In the genomic region with DNA sequence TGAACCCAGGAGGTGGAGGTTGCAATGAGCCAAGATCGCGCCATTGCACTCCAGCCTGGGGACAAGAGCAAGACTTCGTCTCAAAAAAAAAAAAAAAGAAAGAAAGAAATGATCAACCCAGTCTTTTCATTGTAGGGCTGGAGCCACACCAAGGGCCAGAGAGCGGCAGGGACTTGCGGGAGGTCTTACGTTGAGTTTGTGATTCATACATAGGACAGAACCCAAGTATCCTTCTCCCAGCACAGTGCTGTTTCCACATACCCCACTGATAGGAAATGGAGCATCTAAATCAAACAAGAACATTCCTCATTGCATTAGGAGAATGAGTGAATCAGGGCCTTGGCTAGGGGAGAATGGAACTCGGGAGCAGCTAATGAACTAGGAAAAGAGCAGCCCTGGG, we compare ENCODE assay signal across 12 cellular contexts. TPM values are rescaled to one million over a fixed set of nuclear protein-coding genes. Genes with fewer than 3 reads are reported as not detected.
DNase-seq lines count a peak whose midpoint lies in the region; ATAC-seq and TF ChIP-seq lines count a peak whose summit lies in the region.
"Had no signal": no experiment of that assay in that cellular context is flagged by ENCODE, and none has a peak within 500 bp of the region (broad histone marks: within the 10 kb centered on the region; RNA-seq: fewer than 3 reads in every experiment).

No MANE protein-coding gene starts in this region.

- peak overlapping the region; percentile 17 for H3K4me3 Mint-ChIP-seq in CD4-positive, alpha-beta T cell
- H3K4me3 Mint-ChIP-seq in nephron = peak overlapping the region in 1 of 3 experiments; percentile 77
- H3K4me3 Mint-ChIP-seq in naive thymus-derived CD4-positive, alpha-beta T cell = peak overlapping the region in 2 of 10 donors; percentile 54 to 84

- H3K79me2 ChIP-seq in OCI-LY3 (ENCODE audit: low read length) = peaks cover 69% of the 10 kb centered on the region

- H3K36me3 ChIP-seq in OCI-LY3 (replicated peaks; ENCODE audit: low read depth, low read length) = peaks cover 9% of the 10 kb centered on the region
- peaks cover 0 to 2% (median 0%) of the 10 kb centered on the region in 3 experiments for H3K36me3 ChIP-seq in naive thymus-derived CD4-positive, alpha-beta T cell (ENCODE audit: control insufficient read depth in 2 of 3, insufficient read depth in 3 of 3, low read length in 3 of 3)

- no peaks in the 10 kb centered on the region for H4K20me1 ChIP-seq in OCI-LY3 (ENCODE audit: insufficient read depth, low read length)

- DNase-seq in CD4-positive, alpha-beta T cell = no peak
- peak; percentile 48 to 60 for DNase-seq in cardiac fibroblast (ENCODE audit: low read depth in 2 of 2)
- no peak for DNase-seq in NCI-H526 (lab: John Stamatoyannopoulos, UW)
- DNase-seq in activated CD4-positive, CD25-positive, alpha-beta regulatory T cell treated with anti-CD3 and anti-CD28 coated beads, Interleukin-2, amount 50 U/mL, for 72 hours = no peak
- DNase-seq in naive thymus-derived CD4-positive, alpha-beta T cell = no peak
- no peak for DNase-seq in nucleus accumbens (lab: John Stamatoyannopoulos, UW)
- DNase-seq: COR-L47; NCI-H2029 treated with DMSO at 0.1 percent for 48 hours; stimulated activated naive CD4-positive, alpha-beta T cell treated with Interleukin-2 at 50 U/mL for 16 hours had no signal

- intact Hi-C loops in CD4-positive, alpha-beta T cell (cut with DNase I, micrococcal nuclease) = loop anchor here (5.0 to 10.0 kb wide), 2 partner anchors 128 to 670 kb away; partner anchors contain the start of gene ATOX1 (in 1 of the 2)
- intact Hi-C loops in naive thymus-derived CD4-positive, alpha-beta T cell (cut with micrococcal nuclease) = loop anchor here (5.0 to 10.0 kb wide), 5 partner anchors 302 to 1740 kb away; partner anchors contain the start of genes G3BP1 (in 1 of the 2), GRPEL2 (in 1 of the 2), SLC36A1 (in 1 of the 2) and TCOF1 (in 1 of the 2)

- POLR2A ChIA-PET in CD4-positive, alpha-beta T cell (lab: Charles Lee) = interaction anchor here (1.4 kb wide), 2 partner anchors 9 to 384 kb away, joined by 4 read pairs; partner anchors contain the start of gene RBM22
- POLR2A ChIA-PET in naive thymus-derived CD4-positive, alpha-beta T cell (lab: Charles Lee) = interaction anchor here (1.0 to 1.7 kb wide), 2 partner anchors 9 to 129 kb away, joined by 4 read pairs; no protein-coding TSS in a partner anchor

- H3K27me3 ChIP-seq in CD4-positive, alpha-beta T cell (ENCODE audit: control insufficient read depth, insufficient read depth, low read length) = no peaks in the 10 kb centered on the region
- no peaks in the 10 kb centered on the region; the same call in 1 of the 2 replicates for H3K27me3 ChIP-seq in OCI-LY3 (ENCODE audit: low read depth, low read length)
- no peaks in the 10 kb centered on the region for H3K27me3 ChIP-seq in naive thymus-derived CD4-positive, alpha-beta T cell (ENCODE audit: control insufficient read depth in 2 of 2, insufficient read depth in 2 of 2, low read length in 2 of 2)

- H3K4me1 ChIP-seq in OCI-LY3 (ENCODE audit: low read length) = peaks cover 56% of the 10 kb centered on the region
- H3K4me1 ChIP-seq in naive thymus-derived CD4-positive, alpha-beta T cell (ENCODE audit: control insufficient read depth in 2 of 2, insufficient read depth in 2 of 2, low read length in 2 of 2) = peaks cover 28 to 56% of the 10 kb centered on the region in 2 donors

- TF ChIP-seq CTCF in CD4-positive, alpha-beta T cell (IDR thresholded peaks at IDR 0.05) = no peak
- TF ChIP-seq CTCF in OCI-LY3 (IDR thresholded peaks at IDR 0.05; ENCODE audit: low read depth, low read length) (no peak), cardiac fibroblast (IDR thresholded peaks at IDR 0.05; ENCODE audit: low read depth, low read length) (no peak), nephron (IDR thresholded peaks at IDR 0.05; ENCODE audit: unreplicated experiment in 3 of 3) (no peak)

- peaks cover 78% of the 10 kb centered on the region for H3K4me1 Mint-ChIP-seq in CD4-positive, alpha-beta T cell (ENCODE audit: low read depth)
- peaks cover 60% of the 10 kb centered on the region for H3K4me1 Mint-ChIP-seq in nephron
- peaks cover 31 to 69% (median 52%) of the 10 kb centered on the region in 7 donors for H3K4me1 Mint-ChIP-seq in naive thymus-derived CD4-positive, alpha-beta T cell

- no peak overlapping the region for H3K9ac ChIP-seq in OCI-LY3 (ENCODE audit: low read length)

- H3K4me3 ChIP-seq in OCI-LY3 (ENCODE audit: low read length) (no peak overlapping the region), cardiac fibroblast (replicated peaks in 1 of 2; ENCODE audit: low read depth in 2 of 2, low read length in 2 of 2) (no peak overlapping the region)
- H3K4me3 ChIP-seq in naive thymus-derived CD4-positive, alpha-beta T cell (ENCODE audit: low read length) = no peak overlapping the region
- H3K4me3 ChIP-seq: lung had no signal

- peak overlapping the region; percentile 96 for H3K4me2 ChIP-seq in OCI-LY3 (ENCODE audit: low read length)

- CTCF ChIA-PET in CD4-positive, alpha-beta T cell (lab: Charles Lee) = interaction anchor here (1.2 to 2.5 kb wide), 6 partner anchors 31 to 145 kb away, joined by 3 to 9 read pairs (median 4); no protein-coding TSS in a partner anchor
- CTCF ChIA-PET in naive thymus-derived CD4-positive, alpha-beta T cell (lab: Charles Lee) = interaction anchor here (1.0 to 1.5 kb wide), 3 partner anchors 32 to 42 kb away, joined by 3 to 4 read pairs (median 4); no protein-coding TSS in a partner anchor

- H3K27ac ChIP-seq in CD4-positive, alpha-beta T cell (ENCODE audit: low read depth, low read length) = no peak overlapping the region
- no peak overlapping the region for H3K27ac ChIP-seq in OCI-LY3 (ENCODE audit: low read length)
- H3K27ac ChIP-seq in naive thymus-derived CD4-positive, alpha-beta T cell (ENCODE audit: low read depth, low read length) = no peak overlapping the region

- no peaks in the 10 kb centered on the region for H3K27me3 Mint-ChIP-seq in CD4-positive, alpha-beta T cell
- no peaks in the 10 kb centered on the region for H3K27me3 Mint-ChIP-seq in nephron (ENCODE audit: low read depth)
- H3K27me3 Mint-ChIP-seq in naive thymus-derived CD4-positive, alpha-beta T cell = no peaks in the 10 kb centered on the region

- H3K9me3 ChIP-seq in CD4-positive, alpha-beta T cell (ENCODE audit: control insufficient read depth, low read length) = no peaks in the 10 kb centered on the region
- H3K9me3 ChIP-seq in OCI-LY3 (ENCODE audit: insufficient read depth, low read length) = no peaks in the 10 kb centered on the region
- no peaks in the 10 kb centered on the region for H3K9me3 ChIP-seq in naive thymus-derived CD4-positive, alpha-beta T cell (ENCODE audit: control insufficient read depth in 2 of 3, low read length in 3 of 3)

- H3K9me3 Mint-ChIP-seq in CD4-positive, alpha-beta T cell = no peaks in the 10 kb centered on the region
- no peaks in the 10 kb centered on the region for H3K9me3 Mint-ChIP-seq in nephron
- H3K9me3 Mint-ChIP-seq in naive thymus-derived CD4-positive, alpha-beta T cell = peaks cover 0 to 3% (median 0%) of the 10 kb centered on the region in 11 donors

- H2AFZ ChIP-seq in OCI-LY3 (ENCODE audit: low read depth, low read length) = no peak overlapping the region

- peaks cover 10% of the 10 kb centered on the region for H3K36me3 Mint-ChIP-seq in CD4-positive, alpha-beta T cell (ENCODE audit: low read depth)
- H3K36me3 Mint-ChIP-seq in nephron (ENCODE audit: low read depth) = no peaks in the 10 kb centered on the region
- peaks cover 0 to 12% (median 0%) of the 10 kb centered on the region in 5 donors for H3K36me3 Mint-ChIP-seq in naive thymus-derived CD4-positive, alpha-beta T cell

- peak overlapping the region; percentile 87 for H3K27ac Mint-ChIP-seq in CD4-positive, alpha-beta T cell
- H3K27ac Mint-ChIP-seq in nephron = peak overlapping the region in 2 of 3 experiments; percentile 55 to 80
- H3K27ac Mint-ChIP-seq in naive thymus-derived CD4-positive, alpha-beta T cell = peak overlapping the region in 2 of 9 donors; percentile 21 to 85

- ATAC-seq in CD4-positive, alpha-beta T cell (ENCODE audit: poor library complexity) = no peak
- ATAC-seq in naive thymus-derived CD4-positive, alpha-beta T cell = no peak

RNA-seq across cellular contexts. Expression of gene TNIP1, which starts 3.5 kb away (rescaled TPM):
- 100 to 1,000 TPM; 110 to 115 TPM for total RNA-seq in CD4-positive, alpha-beta T cell
- total RNA-seq in naive thymus-derived CD4-positive, alpha-beta T cell = 100 to 1,000 TPM; 124 to 234 (median 131) TPM
- polyA plus RNA-seq in naive thymus-derived CD4-positive, alpha-beta T cell = 10 to 100 TPM; 28.9 to 45.2 TPM

Comparison
In these comparisons a context has a peak if more than half of its experiments do, and no peak if none do; other contexts are left out.
1. DNase-seq: peak in cardiac fibroblast (2 of 2); none in CD4-positive, alpha-beta T cell (0 of 10), NCI-H526 (0 of 2), activated CD4-positive, CD25-positive, alpha-beta regulatory T cell treated with anti-CD3 and anti-CD28 coated beads, Interleukin-2, amount 50 U/mL, for 72 hours (single experiment), naive thymus-derived CD4-positive, alpha-beta T cell (0 of 9) and nucleus accumbens (0 of 56).